In the genomic region with DNA sequence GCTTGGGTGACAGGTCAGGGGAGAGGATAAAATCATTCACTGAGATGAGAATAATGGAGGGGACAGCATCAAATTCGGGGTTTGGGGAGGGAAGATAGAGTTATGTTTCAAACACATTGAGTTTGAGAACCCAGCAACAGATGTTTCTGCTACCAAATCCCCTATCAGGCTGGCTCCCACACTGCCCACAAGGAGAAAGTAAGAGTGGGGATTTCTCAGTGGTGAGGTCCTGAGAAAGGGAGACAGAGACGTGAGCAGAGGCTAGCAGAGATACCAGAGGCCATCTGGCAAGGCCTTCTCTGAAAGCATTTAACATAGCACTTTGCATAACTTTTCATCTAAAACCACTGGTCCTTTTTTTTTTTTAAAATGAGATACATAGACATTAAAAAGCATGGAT, we compare ENCODE assay signal across 18 cellular contexts. TPM values are rescaled to one million over a fixed set of nuclear protein-coding genes. Genes with fewer than 3 reads are reported as not detected.
DNase-seq lines count a peak whose midpoint lies in the region; ATAC-seq and TF ChIP-seq lines count a peak whose summit lies in the region.
"Had no signal": no experiment of that assay in that cellular context is flagged by ENCODE, and none has a peak within 500 bp of the region (broad histone marks: within the 10 kb centered on the region; RNA-seq: fewer than 3 reads in every experiment).

No MANE protein-coding gene starts in this region.

- DNase-seq in SJCRH30, result peak; percentile 63 to 89
- no peak for DNase-seq in neural crest cell (ENCODE audit: low read depth, low spot score)
- no peak for DNase-seq in caudate nucleus (lab: John Stamatoyannopoulos, UW)
- no peak for DNase-seq in COR-L47 (lab: John Stamatoyannopoulos, UW)
- DNase-seq in activated naive CD4-positive, alpha-beta T cell treated with anti-CD3 and anti-CD28 coated beads, Interleukin-2, amount 50 U/mL, for 16 hours, result no peak
- DNase-seq: ACHN; AML-193; Caco-2; NCI-H1048; NCI-H146; NCI-H2081 treated with DMSO at 0.1 percent for 48 hours; NCI-H510A; NK-92 treated with Interleukin-12 subunit alpha and Interleukin-12 subunit beta, amount 100 ng/mL, for 24 hours; SHP77 treated with DMSO at 0.1 percent for 48 hours had no signal

- H3K9me3 Mint-ChIP-seq in neural crest cell, result no peaks in the 10 kb centered on the region
- H3K9me3 Mint-ChIP-seq: CD14-positive monocyte; T-helper 1 cell treated with Interleukin-12 subunit alpha and Interleukin-12 subunit beta and Interleukin-4 antibody, amounts not matched to agents 30 μg/mL and 1 μg/mL, for 36 hours had no signal

- peak overlapping the region; percentile 31 for H3K27ac Mint-ChIP-seq in neural crest cell (ENCODE audit: unreplicated experiment)
- H3K27ac Mint-ChIP-seq: CD14-positive monocyte; T-helper 1 cell treated with Interleukin-12 subunit alpha and Interleukin-12 subunit beta and Interleukin-4 antibody, amounts not matched to agents 30 μg/mL and 1 μg/mL, for 36 hours had no signal

- H3K36me3 ChIP-seq in SJCRH30, result 0 out of 2 replicates have a peak, but pooled peaks cover 2% of the 10 kb centered on the region

- peak overlapping the region; percentile 27 for H3K27ac ChIP-seq in SJCRH30
- H3K27ac ChIP-seq in caudate nucleus (ENCODE audit: low read depth, low read length), result no peak overlapping the region

- H3K27me3 ChIP-seq in SJCRH30, result no peaks in the 10 kb centered on the region

- H3K4me3 ChIP-seq in SJCRH30, result no peak overlapping the region

- no peaks in the 10 kb centered on the region for H3K36me3 Mint-ChIP-seq in neural crest cell (ENCODE audit: low read depth)
- H3K36me3 Mint-ChIP-seq: CD14-positive monocyte had no signal

- no peak for TF ChIP-seq CTCF in neural crest cell (conservative IDR thresholded peaks at IDR 0.05)

- H3K4me3 Mint-ChIP-seq in neural crest cell, result no peak overlapping the region
- H3K4me3 Mint-ChIP-seq: CD14-positive monocyte; T-helper 1 cell treated with Interleukin-12 subunit alpha and Interleukin-12 subunit beta and Interleukin-4 antibody, amounts not matched to agents 30 μg/mL and 1 μg/mL, for 36 hours had no signal

- ATAC-seq in GM19025 (IDR thresholded peaks at IDR 0.05; ENCODE audit: low read depth, unreplicated experiment), result peak; percentile 81
- ATAC-seq in HG03025 (IDR thresholded peaks at IDR 0.05; ENCODE audit: low FRiP score, unreplicated experiment), result peak; percentile 49

- peaks cover 89% of the 10 kb centered on the region for H3K4me1 ChIP-seq in SJCRH30
- H3K4me1 ChIP-seq: Caco-2 had no signal

- peaks cover 7% of the 10 kb centered on the region for H3K4me1 Mint-ChIP-seq in neural crest cell

- H3K27me3 Mint-ChIP-seq in neural crest cell (ENCODE audit: low read depth), result peaks cover 7% of the 10 kb centered on the region

- H3K9me3 ChIP-seq in SJCRH30 (replicated peaks), result no peaks in the 10 kb centered on the region
- H3K9me3 ChIP-seq: Caco-2 had no signal

RNA-seq across cellular contexts. Expression of gene SLF2, which starts 7.9 kb away (rescaled TPM):
- total RNA-seq in SJCRH30 (2014; rRNA removed; shearing (Covaris generic)), result 217 and 257 TPM in 2 replicates
- total RNA-seq in neural crest cell, result 39.6 and 40.6 TPM in 2 replicates

Comparison
In these comparisons a context has a peak if more than half of its experiments do, and no peak if none do; other contexts are left out.
1. DNase-seq: peak in SJCRH30 (2 of 2); none in neural crest cell (single experiment), caudate nucleus (0 of 61), COR-L47 (single experiment) and activated naive CD4-positive, alpha-beta T cell treated with anti-CD3 and anti-CD28 coated beads, Interleukin-2, amount 50 U/mL, for 16 hours (single experiment).